In the genomic region with DNA sequence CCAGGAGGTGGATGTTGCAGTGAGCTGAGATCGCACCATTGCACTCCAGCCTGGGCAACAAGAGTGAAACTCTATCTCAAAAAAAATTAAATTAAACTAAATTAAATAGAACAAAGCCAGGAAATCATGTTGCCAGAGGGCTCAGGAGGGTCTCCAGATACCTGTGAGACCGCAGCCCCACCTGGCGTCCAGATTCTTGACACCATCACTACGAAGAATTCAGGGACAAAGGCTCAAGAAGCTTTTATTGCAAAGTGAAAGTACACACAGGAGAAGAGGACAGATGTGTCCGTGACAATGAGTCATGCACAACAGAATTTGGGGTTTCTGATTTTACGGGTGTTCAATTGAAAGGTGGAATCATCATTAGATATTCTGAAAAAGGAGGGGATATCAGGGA, we compare ENCODE assay signal across 23 cellular contexts.
DNase-seq lines count a peak whose midpoint lies in the region; ATAC-seq, FAIRE-seq and TF ChIP-seq lines count a peak whose summit lies in the region.
"Had no signal": no experiment of that assay in that cellular context is flagged by ENCODE, and none has a peak within 500 bp of the region (broad histone marks: within the 10 kb centered on the region; RNA-seq: fewer than 3 reads in every experiment).

No MANE protein-coding gene starts in this region.

- BruUV-seq in HepG2 (replicated peaks; lab: Mats Ljungman, UMichigan) = no TSS peak

- POLR2A ChIA-PET in HepG2 (lab: Yijun Ruan, JAX) = no interaction called here

- no peak overlapping the region for H2AFZ ChIP-seq in HepG2 (ENCODE audit: low read length)

- no peaks in the 10 kb centered on the region for H3K9me3 ChIP-seq in HepG2 (ENCODE audit: low read length)

- intact Hi-C loops in HepG2 (cut with micrococcal nuclease; ENCODE audit: unreplicated experiment) = no loop called here

- in situ Hi-C loops in HepG2 (cut with HindIII; ENCODE audit: extremely low pct_ligation_motif_present, low pct_unique_long_range_greater_than_20kb) = no loop called here

- CTCF ChIA-PET in HepG2 (lab: Yijun Ruan, JAX; ENCODE audit: low intra/inter-chr PET ratio, low total read pairs) = no interaction called here

- DNase-seq in DMS53 treated with DMSO at 0.1 percent for 48 hours (lab: John Stamatoyannopoulos, UW; ENCODE audit: unreplicated experiment) = peak; percentile 5
- peak; percentile 8 for DNase-seq in HT1080 (ENCODE audit: low read depth)
- DNase-seq in OCI-M1 (lab: John Stamatoyannopoulos, UW) = peak; percentile 68
- DNase-seq in HepG2 (ENCODE audit: low spot score) = no peak
- no peak for DNase-seq in H7
- DNase-seq in T1000 (lab: John Stamatoyannopoulos, UW) = no peak
- DNase-seq in stimulated activated CD4-positive, alpha-beta T cell treated with anti-CD3 and anti-CD28 coated beads, Interleukin-15, amount 100 ng/mL, for 24 hours = no peak
- DNase-seq: activated CD4-positive, alpha-beta T cell treated with anti-CD3 and anti-CD28 coated beads, Interleukin-2, amount 50 U/mL, for 4 hours; activated CD4-positive, CD25-positive, alpha-beta regulatory T cell; activated naive CD4-positive, alpha-beta T cell treated with anti-CD3 and anti-CD28 coated beads, Interleukin-2, amount 10 ng/mL, durations not matched to agents 7 days and 5 days; brain microvascular endothelial cell; islet precursor cell; left ventricle myocardium superior; naive B cell; NCI-H2227 treated with DMSO at 0.1 percent for 48 hours; NCI-H526 treated with DMSO at 0.1 percent for 48 hours; nucleus accumbens; stimulated activated CD4-positive, alpha-beta T cell treated with anti-CD3 and anti-CD28 coated beads, Interleukin-2, amount 100 ng/mL, for 24 hours; T-helper 9 cell; trophoblast cell had no signal

- H3K4me3 ChIP-seq in HepG2 (replicated peaks in 1 of 3; ENCODE audit: insufficient read depth in 1 of 3, low read depth in 2 of 3, low read length in 3 of 3) (no peak overlapping the region), H7 (ENCODE audit: insufficient read depth, low read depth, low read length) (no peak overlapping the region)

- TF ChIP-seq EP300 in HepG2 (IDR thresholded peaks at IDR 0.05; ENCODE audit: low read depth in 2 of 2, low read length in 2 of 2) = no peak
- TF ChIP-seq EP300 in HepG2 (CRISPR knock-in tag; IDR thresholded peaks at IDR 0.05; ENCODE audit: borderline replicate concordance) = no peak

- no peak for TF ChIP-seq POLR2A in HepG2 (IDR thresholded peaks at IDR 0.05; ENCODE audit: insufficient read depth in 1 of 2, low read depth in 2 of 2, low read length in 2 of 2)

- H3K27ac ChIP-seq in HepG2 (ENCODE audit: extremely low read length, insufficient read depth, low read length) = no peak overlapping the region
- H3K27ac ChIP-seq: brain microvascular endothelial cell, C4-2B, epithelial cell of prostate had no signal

- peak overlapping the region; percentile 47 for H3K4me2 ChIP-seq in HepG2 (ENCODE audit: low read depth, low read length)

- H4K20me1 ChIP-seq in HepG2 (ENCODE audit: insufficient read depth, low read length) = no peaks in the 10 kb centered on the region

- H3K36me3 ChIP-seq in HepG2 (replicated peaks in 1 of 2; ENCODE audit: control insufficient read depth in 1 of 2, insufficient read depth in 2 of 2, low read length in 2 of 2) = no peaks in the 10 kb centered on the region
- no peaks in the 10 kb centered on the region for H3K36me3 ChIP-seq in H7 (replicated peaks; ENCODE audit: control insufficient read depth, insufficient read depth, low read length)
- H3K36me3 ChIP-seq: brain microvascular endothelial cell had no signal

- H3K79me2 ChIP-seq in HepG2 (ENCODE audit: insufficient read depth, low read length) = no peaks in the 10 kb centered on the region

- 0 out of 2 replicates have a peak, but pooled peaks have one; percentile 9 for TF ChIP-seq CTCF in HepG2 (CRISPR knock-in tag; IDR thresholded peaks at IDR 0.05)

- peaks cover 8% of the 10 kb centered on the region for H3K4me1 ChIP-seq in HepG2 (ENCODE audit: insufficient read depth, low read length)

- no peak for FAIRE-seq in HepG2 (lab: Jason Lieb, UNC)

- TF ChIP-seq RAD21 in HepG2 (CRISPR knock-in tag; IDR thresholded peaks at IDR 0.05) = no peak

- no peak overlapping the region for H3K9ac ChIP-seq in HepG2 (ENCODE audit: insufficient read depth, low read depth, low read length)

- H3K27me3 ChIP-seq in HepG2 (ENCODE audit: control insufficient read depth in 1 of 2, insufficient read depth in 2 of 2, low read length in 2 of 2) = 0 out of 5 replicates have a peak, but pooled peaks cover 0 to 7% of the 10 kb centered on the region in 2 experiments
- no peaks in the 10 kb centered on the region for H3K27me3 ChIP-seq in H7 (ENCODE audit: control insufficient read depth, insufficient read depth, low read length)
- H3K27me3 ChIP-seq: brain microvascular endothelial cell had no signal

- ATAC-seq in HepG2 = no peak
- ATAC-seq: left ventricle myocardium superior, Right ventricle myocardium inferior had no signal

- WGBS in HepG2 (ENCODE audit: low lambda C conversion rate) = 18% methylated on average over 6 of the region's 6 CpGs

TF ChIP-seq in HepG2, 621 proteins besides CTCF, POLR2A, EP300 and RAD21:
- TF ChIP-seq IKZF4 (CRISPR knock-in tag; IDR thresholded peaks at IDR 0.05; ENCODE audit: borderline replicate concordance, low read depth, not compliant biosample characterization) = no peak
- no peak for TF ChIP-seq SOX6 (IDR thresholded peaks at IDR 0.05)
- no peak for TF ChIP-seq SOX6 (CRISPR knock-in tag; IDR thresholded peaks at IDR 0.05)
- no peak for TF ChIP-seq NFE2L2 (IDR thresholded peaks at IDR 0.05; ENCODE audit: low read length)
- no peak for TF ChIP-seq RBAK (CRISPR knock-in tag; IDR thresholded peaks at IDR 0.05)
TF ChIP-seq in HepG2: peak in this region for 0.

Comparison
In these comparisons a context has a peak if more than half of its experiments do, and no peak if none do; other contexts are left out.
1. DNase-seq: peak in DMS53 treated with DMSO at 0.1 percent for 48 hours (single experiment), HT1080 (single experiment) and OCI-M1 (single experiment); none in HepG2 (single experiment), H7 (single experiment), T1000 (single experiment) and stimulated activated CD4-positive, alpha-beta T cell treated with anti-CD3 and anti-CD28 coated beads, Interleukin-15, amount 100 ng/mL, for 24 hours (single experiment).